ENCODE assay signal across 9 cellular contexts in the genomic region with DNA sequence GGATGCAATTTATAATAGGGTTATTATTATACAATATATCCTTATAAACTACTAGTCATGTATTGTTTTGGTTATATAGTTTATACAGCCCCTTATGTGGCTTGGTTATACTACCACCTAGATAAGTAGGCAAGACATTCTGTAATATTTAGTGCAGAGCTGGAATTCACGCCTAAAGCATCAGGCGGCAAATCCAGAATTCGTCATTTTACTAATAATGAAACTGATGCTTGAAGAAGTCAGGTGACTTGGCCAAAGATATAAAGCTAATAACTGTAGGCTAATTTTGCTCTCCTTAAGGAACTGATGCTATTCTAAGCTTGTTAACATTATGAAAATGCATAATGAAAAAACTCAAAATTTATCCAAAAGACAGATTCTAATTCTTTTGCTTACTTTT.
"Had no signal": no experiment of that assay in that cellular context is flagged by ENCODE, and none has a peak within 500 bp of the region (broad histone marks: within the 10 kb centered on the region; RNA-seq: fewer than 3 reads in every experiment).

No MANE protein-coding gene starts in this region.

- H2AFZ ChIP-seq: GM23338 had no signal

- ATAC-seq: GM23338, K562 had no signal

- H3K4me2 ChIP-seq: GM23338 had no signal

- H3K4me1 Mint-ChIP-seq: GM23338, H9 had no signal

- FAIRE-seq: H1, H54, HTR-8/SVneo, K562 had no signal

- H3K4me3 ChIP-seq: GM23338, K562 had no signal

- H3K27ac Mint-ChIP-seq: GM23338, H9 had no signal

- H3K4me3 Mint-ChIP-seq: GM23338, H9 had no signal

- DNase-seq: H9, HCEC 1CT, IMR-90, KG1 had no signal
